ENCODE assay signal across 10 cellular contexts in the genomic region with DNA sequence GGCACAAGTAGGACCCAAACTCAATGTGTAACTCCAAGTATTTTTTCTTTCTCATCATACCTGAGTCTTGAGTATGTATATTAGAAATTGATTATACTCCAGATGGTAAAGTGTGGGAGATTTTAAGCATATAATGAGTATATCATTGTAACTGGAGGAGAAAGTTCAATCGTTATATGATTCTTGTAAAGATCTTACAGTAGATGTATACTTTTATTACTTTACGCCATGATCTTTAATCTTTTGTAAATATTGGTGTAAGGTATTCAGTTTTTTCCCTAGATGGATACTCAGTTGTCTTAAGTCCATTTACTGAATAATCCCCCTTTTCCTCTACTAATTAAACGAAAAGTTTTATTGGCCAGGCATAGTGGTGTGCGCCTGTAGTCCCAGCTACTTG.
"Had no signal": no experiment of that assay in that cellular context is flagged by ENCODE, and none has a peak within 500 bp of the region (broad histone marks: within the 10 kb centered on the region; RNA-seq: fewer than 3 reads in every experiment).

No MANE protein-coding gene starts in this region.

- H3K27me3 Mint-ChIP-seq: IgD-negative memory B cell had no signal

- ATAC-seq: GM23338, HCT116, HepG2 had no signal

- H3K9me3 Mint-ChIP-seq: HFFc6 had no signal

- H3K27ac Mint-ChIP-seq: GM23338, HFFc6 had no signal

- H3K4me3 ChIP-seq: GM23338, HAP-1 had no signal

- H3K27ac ChIP-seq: HL-60, KMS-11 had no signal

- H3K36me3 ChIP-seq: HAP-1 had no signal

- FAIRE-seq: HepG2 had no signal

- H3K4me3 Mint-ChIP-seq: GM23338, HFFc6 had no signal

- DNase-seq: H7, HFFc6, KBM-7 had no signal
